ENCODE assay signal across 1 cellular context in genomic region chr10:6469661-6470060, GRCh38.
TF ChIP-seq lines count a peak whose summit lies in the region.

No MANE protein-coding gene starts in this region.

TF ChIP-seq in K562, 482 proteins besides CTCF, POLR2A, EP300 and RAD21 (continued from another document):
- TF ChIP-seq RERE (CRISPR knock-in tag; IDR thresholded peaks at IDR 0.05; ENCODE audit: borderline replicate concordance), result no peak
